ENCODE assay signal across 17 cellular contexts in the genomic region with DNA sequence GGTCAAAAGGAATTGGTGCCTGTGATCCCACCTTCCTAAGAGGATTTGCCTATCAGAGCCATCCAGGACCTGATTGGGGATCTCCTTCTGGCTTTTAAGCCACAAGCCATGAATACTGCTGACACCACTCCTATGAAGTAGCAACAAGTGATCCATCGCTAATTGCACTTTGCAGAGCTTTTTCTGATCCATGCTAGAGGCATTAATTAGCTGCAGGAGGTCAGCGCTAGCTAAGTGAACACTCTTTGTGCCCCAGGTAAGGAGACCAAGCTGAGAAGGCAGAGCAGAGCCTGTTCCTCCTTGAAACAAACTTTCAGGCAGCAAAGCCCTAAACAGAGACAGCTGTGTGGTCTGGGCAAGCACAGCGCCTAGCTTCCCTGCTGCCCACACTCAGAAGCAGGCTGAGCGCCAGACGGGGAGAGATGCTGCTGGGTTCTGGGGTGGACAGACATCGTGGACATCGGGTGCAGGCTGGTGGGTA.
DNase-seq lines count a peak whose midpoint lies in the region; ATAC-seq and TF ChIP-seq lines count a peak whose summit lies in the region.
"Had no signal": no experiment of that assay in that cellular context is flagged by ENCODE, and none has a peak within 500 bp of the region (broad histone marks: within the 10 kb centered on the region; RNA-seq: fewer than 3 reads in every experiment).

No MANE protein-coding gene starts in this region.

- H3F3A ChIP-seq in PC-9 (ENCODE audit: insufficient read depth, low read depth), result peaks cover 38% of the 10 kb centered on the region

- H3K9ac ChIP-seq in endodermal cell (ENCODE audit: extremely low read depth, low read length, poor library complexity, severe bottlenecking), result peak overlapping the region; percentile 32
- H3K9ac ChIP-seq: SK-N-SH had no signal

- DNase-seq in natural killer cell treated with Interleukin-12 subunit alpha and Interleukin-12 subunit beta and Interleukin-15 and Interleukin-18, amount 100 ng/mL, for 72 hours (ENCODE audit: low spot score), result no peak
- no peak for DNase-seq in natural killer cell
- no peak for DNase-seq in PC-9
- peak; percentile 70 for DNase-seq in endodermal cell
- no peak for DNase-seq in stimulated activated naive B cell treated with anti-CD40 and anti-IgM and Interleukin-4, amounts not matched to agents 10 μg/mL and 1 μg/mL and 100 μg/mL, for 72 hours
- DNase-seq in RPMI8226, result no peak
- no peak for DNase-seq in RWPE1 (ENCODE audit: low spot score)
- DNase-seq: BE2C; body of pancreas; esophagus squamous epithelium; head of caudate nucleus; naive thymus-derived CD8-positive, alpha-beta T cell; NCI-H2081; Peyer's patch; SK-N-SH; thyroid gland had no signal

- H3K9me3 ChIP-seq in PC-9 (ENCODE audit: insufficient read depth, low read depth), result no peaks in the 10 kb centered on the region
- no peaks in the 10 kb centered on the region for H3K9me3 ChIP-seq in endodermal cell (ENCODE audit: control insufficient read depth, low read length)
- H3K9me3 ChIP-seq: BE2C, body of pancreas, esophagus squamous epithelium, Peyer's patch, SK-N-SH, thyroid gland had no signal

- no peaks in the 10 kb centered on the region for H3K27me3 ChIP-seq in PC-9 (ENCODE audit: insufficient read depth, low read depth)
- H3K27me3 ChIP-seq in endodermal cell (ENCODE audit: control insufficient read depth, insufficient read depth, low read length, poor library complexity, severe bottlenecking), result no peaks in the 10 kb centered on the region
- H3K27me3 ChIP-seq: BE2C, body of pancreas, esophagus squamous epithelium, Peyer's patch, thyroid gland had no signal

- H3K4me1 ChIP-seq in PC-9 (replicated peaks; ENCODE audit: insufficient read depth), result peaks cover 35% of the 10 kb centered on the region
- peaks cover 26% of the 10 kb centered on the region for H3K4me1 ChIP-seq in endodermal cell (ENCODE audit: control insufficient read depth, insufficient read depth, low read length)
- H3K4me1 ChIP-seq: BE2C had no signal

- H3K27me3 Mint-ChIP-seq in natural killer cell treated with Interleukin-12 subunit alpha and Interleukin-12 subunit beta and Interleukin-15 and Interleukin-18, amount 100 ng/mL, for 72 hours, result peaks cover 4 to 6% of the 10 kb centered on the region in 2 donors
- H3K27me3 Mint-ChIP-seq in natural killer cell (ENCODE audit: low read depth in 2 of 2), result peaks cover 5% of the 10 kb centered on the region in 2 donors
- H3K27me3 Mint-ChIP-seq in endodermal cell (ENCODE audit: insufficient read depth), result peaks cover 12% of the 10 kb centered on the region
- no peaks in the 10 kb centered on the region for H3K27me3 Mint-ChIP-seq in stimulated activated naive B cell treated with anti-CD40 and anti-IgM and Interleukin-4, amounts not matched to agents 10 μg/mL and 1 μg/mL and 100 μg/mL, for 72 hours
- H3K27me3 Mint-ChIP-seq: naive thymus-derived CD8-positive, alpha-beta T cell had no signal

- no peaks in the 10 kb centered on the region for H3K9me2 ChIP-seq in PC-9 (ENCODE audit: insufficient read depth)
- H3K9me2 ChIP-seq: SK-N-SH had no signal

- H3K79me2 ChIP-seq in PC-9 (ENCODE audit: low read depth), result peaks cover 76% of the 10 kb centered on the region

- H3K27ac ChIP-seq in PC-9 (peak overlapping the region; percentile 87), endodermal cell (ENCODE audit: low read depth, low read length) (no peak overlapping the region), RWPE1 (no peak overlapping the region)
- H3K27ac ChIP-seq: esophagus squamous epithelium, thyroid gland had no signal

- H3K9me3 Mint-ChIP-seq in natural killer cell treated with Interleukin-12 subunit alpha and Interleukin-12 subunit beta and Interleukin-15 and Interleukin-18, amount 100 ng/mL, for 72 hours, result no peaks in the 10 kb centered on the region
- H3K9me3 Mint-ChIP-seq in natural killer cell, result no peaks in the 10 kb centered on the region
- H3K9me3 Mint-ChIP-seq in endodermal cell, result no peaks in the 10 kb centered on the region
- peaks cover 0 to 1% of the 10 kb centered on the region in 2 donors for H3K9me3 Mint-ChIP-seq in stimulated activated naive B cell treated with anti-CD40 and anti-IgM and Interleukin-4, amounts not matched to agents 10 μg/mL and 1 μg/mL and 100 μg/mL, for 72 hours
- H3K9me3 Mint-ChIP-seq: naive thymus-derived CD8-positive, alpha-beta T cell had no signal

- ATAC-seq in natural killer cell treated with Interleukin-12 subunit alpha and Interleukin-12 subunit beta and Interleukin-15 and Interleukin-18, amount 100 ng/mL, for 72 hours, result no peak
- no peak for ATAC-seq in natural killer cell
- no peak for ATAC-seq in stimulated activated naive B cell treated with anti-CD40 and anti-IgM and Interleukin-4, amounts not matched to agents 10 μg/mL and 1 μg/mL and 100 μg/mL, for 72 hours (replicated peaks)
- ATAC-seq: body of pancreas; naive thymus-derived CD8-positive, alpha-beta T cell had no signal

- intact Hi-C loops in natural killer cell (cut with micrococcal nuclease), result no loop called here
- intact Hi-C loops in PC-9 (cut with micrococcal nuclease; ENCODE audit: unreplicated experiment), result no loop called here

- peak overlapping the region; percentile 58 for H3K4me2 ChIP-seq in PC-9
- H3K4me2 ChIP-seq: SK-N-SH had no signal

- CTCF ChIA-PET in PC-9 (lab: Charles Lee), result no interaction called here
- CTCF ChIA-PET in RWPE1 (lab: Yijun Ruan, JAX), result interaction anchor here (1.5 kb wide), 1 partner anchor 61 kb away, joined by 5 read pairs; no protein-coding TSS in a partner anchor

- no peak for TF ChIP-seq CTCF in natural killer cell (IDR thresholded peaks at IDR 0.05)
- no peak for TF ChIP-seq CTCF in PC-9 (conservative IDR thresholded peaks at IDR 0.05)
- no peak for TF ChIP-seq CTCF in endodermal cell (conservative IDR thresholded peaks at IDR 0.05)
- no peak for TF ChIP-seq CTCF in RWPE1 (conservative IDR thresholded peaks at IDR 0.05; ENCODE audit: low read depth)

- peak overlapping the region; percentile 80 to 94 for H3K27ac Mint-ChIP-seq in natural killer cell treated with Interleukin-12 subunit alpha and Interleukin-12 subunit beta and Interleukin-15 and Interleukin-18, amount 100 ng/mL, for 72 hours
- H3K27ac Mint-ChIP-seq in natural killer cell (peak overlapping the region in 1 of 2 donors; percentile 63), endodermal cell (peak overlapping the region; percentile 75)
- H3K27ac Mint-ChIP-seq in stimulated activated naive B cell treated with anti-CD40 and anti-IgM and Interleukin-4, amounts not matched to agents 10 μg/mL and 1 μg/mL and 100 μg/mL, for 72 hours, result peak overlapping the region; percentile 82

- peak overlapping the region; percentile 69 for H3K4me3 Mint-ChIP-seq in natural killer cell treated with Interleukin-12 subunit alpha and Interleukin-12 subunit beta and Interleukin-15 and Interleukin-18, amount 100 ng/mL, for 72 hours
- no peak overlapping the region for H3K4me3 Mint-ChIP-seq in natural killer cell
- H3K4me3 Mint-ChIP-seq in endodermal cell, result peak overlapping the region; percentile 16
- H3K4me3 Mint-ChIP-seq in stimulated activated naive B cell treated with anti-CD40 and anti-IgM and Interleukin-4, amounts not matched to agents 10 μg/mL and 1 μg/mL and 100 μg/mL, for 72 hours, result peak overlapping the region; percentile 11 to 42
- H3K4me3 Mint-ChIP-seq: naive thymus-derived CD8-positive, alpha-beta T cell had no signal

- peaks cover 43 to 47% of the 10 kb centered on the region in 2 donors for H3K4me1 Mint-ChIP-seq in natural killer cell treated with Interleukin-12 subunit alpha and Interleukin-12 subunit beta and Interleukin-15 and Interleukin-18, amount 100 ng/mL, for 72 hours (ENCODE audit: low read depth in 2 of 2)
- H3K4me1 Mint-ChIP-seq in natural killer cell (peaks cover 0 to 4% of the 10 kb centered on the region in 2 donors), endodermal cell (peaks cover 36% of the 10 kb centered on the region)
- peaks cover 61 to 96% of the 10 kb centered on the region in 2 donors for H3K4me1 Mint-ChIP-seq in stimulated activated naive B cell treated with anti-CD40 and anti-IgM and Interleukin-4, amounts not matched to agents 10 μg/mL and 1 μg/mL and 100 μg/mL, for 72 hours

- no TSS peak for BruUV-seq in PC-9 (replicated peaks; lab: Mats Ljungman, UMichigan)

- H4K20me1 ChIP-seq in PC-9 (ENCODE audit: insufficient read depth), result no peaks in the 10 kb centered on the region

- H3K4me3 ChIP-seq in PC-9 (no peak overlapping the region), endodermal cell (ENCODE audit: low read length) (peak overlapping the region; percentile 50)
- H3K4me3 ChIP-seq: body of pancreas, esophagus squamous epithelium, lung, Peyer's patch, thyroid gland had no signal

- no peak overlapping the region for H2AFZ ChIP-seq in PC-9

- POLR2A ChIA-PET in PC-9 (lab: Charles Lee; ENCODE audit: unreplicated experiment), result no interaction called here
- POLR2A ChIA-PET in RWPE1 (lab: Yijun Ruan, JAX; ENCODE audit: low non-redundant PET), result no interaction called here

- no peaks in the 10 kb centered on the region for H3K36me3 Mint-ChIP-seq in natural killer cell treated with Interleukin-12 subunit alpha and Interleukin-12 subunit beta and Interleukin-15 and Interleukin-18, amount 100 ng/mL, for 72 hours
- H3K36me3 Mint-ChIP-seq in natural killer cell (no peaks in the 10 kb centered on the region), endodermal cell (ENCODE audit: low read depth) (no peaks in the 10 kb centered on the region)
- peaks cover 2 to 21% of the 10 kb centered on the region in 2 donors for H3K36me3 Mint-ChIP-seq in stimulated activated naive B cell treated with anti-CD40 and anti-IgM and Interleukin-4, amounts not matched to agents 10 μg/mL and 1 μg/mL and 100 μg/mL, for 72 hours
- H3K36me3 Mint-ChIP-seq: naive thymus-derived CD8-positive, alpha-beta T cell had no signal

- 62 to 65% methylated on average over 4 to 7 of the region's 7 CpGs for WGBS in endodermal cell (ENCODE audit: insufficient coverage in 1 of 2, insufficient read length in 1 of 2), 2 experiments

- H3K36me3 ChIP-seq in PC-9 (ENCODE audit: low read depth) (no peaks in the 10 kb centered on the region), endodermal cell (ENCODE audit: control insufficient read depth, insufficient read depth, low read length) (no peaks in the 10 kb centered on the region)
- H3K36me3 ChIP-seq: BE2C, esophagus squamous epithelium, Peyer's patch, thyroid gland had no signal
